Comparison of ENCODE assay signal across 26 cellular contexts in the genomic region with DNA sequence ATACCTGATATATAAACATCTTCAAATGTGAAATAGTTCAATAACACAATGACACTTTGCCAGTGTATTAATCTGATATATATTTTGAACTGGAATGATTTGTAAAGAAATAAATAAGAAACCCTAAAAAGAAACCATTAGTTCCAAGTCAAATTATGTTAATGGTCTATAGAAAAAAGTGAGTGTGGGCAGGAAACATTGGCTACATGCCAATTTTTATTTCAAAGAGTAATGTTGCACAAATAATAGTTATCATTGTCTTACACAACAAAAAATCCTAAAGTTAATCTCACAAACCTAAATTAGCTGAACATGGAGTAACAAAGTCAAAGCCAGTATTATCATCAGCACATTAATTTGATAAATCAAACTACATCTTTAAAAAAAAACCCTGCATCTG. TPM values are rescaled to one million over a fixed set of nuclear protein-coding genes. Genes with fewer than 3 reads are reported as not detected.
DNase-seq lines count a peak whose midpoint lies in the region; ATAC-seq, FAIRE-seq and TF ChIP-seq lines count a peak whose summit lies in the region.
"Had no signal": no experiment of that assay in that cellular context is flagged by ENCODE, and none has a peak within 500 bp of the region (broad histone marks: within the 10 kb centered on the region; RNA-seq: fewer than 3 reads in every experiment).

No MANE protein-coding gene starts in this region.

- H3K27me3 ChIP-seq in HepG2 (ENCODE audit: control insufficient read depth in 1 of 2, insufficient read depth in 2 of 2, low read length in 2 of 2) (no peaks in the 10 kb centered on the region), right lobe of liver (no peaks in the 10 kb centered on the region)
- H3K27me3 ChIP-seq: MG63, SJSA1 had no signal

- POLR2A ChIA-PET in activated CD4-positive, alpha-beta T cell treated with anti-CD3 and anti-CD28 coated beads for 36 hours (lab: Charles Lee) = interaction anchor here (0.7 to 1.0 kb wide), 2 partner anchors 8 to 16 kb away, joined by 4 to 5 read pairs; no protein-coding TSS in a partner anchor
- POLR2A ChIA-PET in HepG2 (lab: Yijun Ruan, JAX) = no interaction called here

- H3K27ac Mint-ChIP-seq in activated CD4-positive, alpha-beta T cell treated with anti-CD3 and anti-CD28 coated beads for 36 hours = peak overlapping the region; percentile 65
- H3K27ac Mint-ChIP-seq: B cell; CD14-positive monocyte; CD8-positive, alpha-beta memory T cell had no signal

- ATAC-seq in activated CD4-positive, alpha-beta T cell treated with anti-CD3 and anti-CD28 coated beads for 36 hours = no peak
- ATAC-seq in HepG2 = no peak
- no peak for ATAC-seq in right lobe of liver

- H3K4me2 ChIP-seq in HepG2 (ENCODE audit: low read depth, low read length) = no peak overlapping the region

- H3K36me3 Mint-ChIP-seq in activated CD4-positive, alpha-beta T cell treated with anti-CD3 and anti-CD28 coated beads for 36 hours (ENCODE audit: low read depth) = peaks cover 39% of the 10 kb centered on the region

- CTCF ChIA-PET in activated CD4-positive, alpha-beta T cell treated with anti-CD3 and anti-CD28 coated beads for 36 hours (lab: Charles Lee) = interaction anchor here (0.8 to 2.6 kb wide), 12 partner anchors 9 to 123 kb away, joined by 3 to 18 read pairs (median 4); no protein-coding TSS in a partner anchor
- CTCF ChIA-PET in HepG2 (lab: Yijun Ruan, JAX; ENCODE audit: low intra/inter-chr PET ratio, low total read pairs) = no interaction called here

- no peak for TF ChIP-seq POLR2A in HepG2 (IDR thresholded peaks at IDR 0.05; ENCODE audit: insufficient read depth in 1 of 2, low read depth in 2 of 2, low read length in 2 of 2)
- TF ChIP-seq POLR2A in right lobe of liver (IDR thresholded peaks at IDR 0.05) = no peak

- no peak overlapping the region for H3K27ac ChIP-seq in HepG2 (ENCODE audit: extremely low read length, insufficient read depth, low read length)
- H3K27ac ChIP-seq in right lobe of liver = no peak overlapping the region
- H3K27ac ChIP-seq: 22Rv1, SJSA1 had no signal

- intact Hi-C loops in activated CD4-positive, alpha-beta T cell treated with anti-CD3 and anti-CD28 coated beads for 36 hours (cut with DNase I, micrococcal nuclease) = loop anchor here in 1 of 2 experiments (5.0 kb wide), 1 partner anchor 35 kb away; no protein-coding TSS in a partner anchor
- intact Hi-C loops in HepG2 (cut with micrococcal nuclease; ENCODE audit: unreplicated experiment) (no loop called here), right lobe of liver (cut with DNase I) (no loop called here)

- peaks cover 35% of the 10 kb centered on the region for H3K4me1 Mint-ChIP-seq in activated CD4-positive, alpha-beta T cell treated with anti-CD3 and anti-CD28 coated beads for 36 hours
- H3K4me1 Mint-ChIP-seq: B cell, CD14-positive monocyte had no signal

- no peak overlapping the region for H2AFZ ChIP-seq in HepG2 (ENCODE audit: low read length)

- H3K79me2 ChIP-seq in HepG2 (ENCODE audit: insufficient read depth, low read length) = peaks cover 4% of the 10 kb centered on the region

- no peak for TF ChIP-seq RAD21 in HepG2 (CRISPR knock-in tag; IDR thresholded peaks at IDR 0.05)

- H3K4me3 ChIP-seq in HepG2 (replicated peaks in 1 of 3; ENCODE audit: insufficient read depth in 1 of 3, low read depth in 2 of 3, low read length in 3 of 3) (no peak overlapping the region), right lobe of liver (no peak overlapping the region)
- H3K4me3 ChIP-seq: MG63, SJSA1 had no signal

- no peak for FAIRE-seq in HepG2 (lab: Jason Lieb, UNC)
- peak; percentile 57 for FAIRE-seq in TTC549 (lab: Jason Lieb, UNC)

- H3K36me3 ChIP-seq in HepG2 (replicated peaks in 1 of 2; ENCODE audit: control insufficient read depth in 1 of 2, insufficient read depth in 2 of 2, low read length in 2 of 2) (peaks cover 4 to 25% of the 10 kb centered on the region in 2 experiments; a peak in 2 of 5 replicates), right lobe of liver (no peaks in the 10 kb centered on the region)

- DNase-seq in NCI-H1105 treated with DMSO at 0.1 percent for 48 hours (lab: John Stamatoyannopoulos, UW) (peak; percentile 44), NCI-H1105 (lab: John Stamatoyannopoulos, UW) (no peak), HepG2 (ENCODE audit: low spot score) (no peak), right lobe of liver (no peak), germinal center (ENCODE audit: low spot score) (no peak)
- no peak for DNase-seq in activated CD4-positive, alpha-beta T cell treated with anti-CD3 and anti-CD28 coated beads for 36 hours
- no peak for DNase-seq in activated CD4-positive, alpha-beta T cell treated with anti-CD3 and anti-CD28 coated beads, Interleukin-2, amount 50 U/mL, for 4 hours
- DNase-seq: Calu3; CD8-positive, alpha-beta memory T cell; DMS153; DND-41; H7; KG1; MG63; NCI-H1436 treated with DMSO at 0.1 percent for 48 hours; NCI-H187 treated with DMSO at 0.1 percent for 48 hours; NCI-H446; NCI-H524 treated with DMSO at 0.1 percent for 48 hours; NCI-H82; Right ventricle myocardium superior; RPMI8226 had no signal

- H3K4me1 ChIP-seq in HepG2 (ENCODE audit: insufficient read depth, low read length) (no peaks in the 10 kb centered on the region), right lobe of liver (no peaks in the 10 kb centered on the region)
- H3K4me1 ChIP-seq: SJSA1 had no signal

- no peak overlapping the region for H3K9ac ChIP-seq in HepG2 (ENCODE audit: insufficient read depth, low read depth, low read length)

- TF ChIP-seq EP300 in HepG2 (IDR thresholded peaks at IDR 0.05; ENCODE audit: low read depth in 2 of 2, low read length in 2 of 2) = no peak
- no peak for TF ChIP-seq EP300 in HepG2 (CRISPR knock-in tag; IDR thresholded peaks at IDR 0.05; ENCODE audit: borderline replicate concordance)

- TF ChIP-seq CTCF in HepG2 (CRISPR knock-in tag; IDR thresholded peaks at IDR 0.05) (no peak), right lobe of liver (IDR thresholded peaks at IDR 0.05) (no peak)

- H3K27me3 Mint-ChIP-seq in activated CD4-positive, alpha-beta T cell treated with anti-CD3 and anti-CD28 coated beads for 36 hours = no peaks in the 10 kb centered on the region
- H3K27me3 Mint-ChIP-seq: B cell; CD8-positive, alpha-beta memory T cell had no signal

- in situ Hi-C loops in HepG2 (cut with HindIII; ENCODE audit: extremely low pct_ligation_motif_present, low pct_unique_long_range_greater_than_20kb) = no loop called here

- no peak overlapping the region for H3K4me3 Mint-ChIP-seq in activated CD4-positive, alpha-beta T cell treated with anti-CD3 and anti-CD28 coated beads for 36 hours
- H3K4me3 Mint-ChIP-seq: B cell; CD14-positive monocyte; CD8-positive, alpha-beta memory T cell had no signal

- BruUV-seq in HepG2 (replicated peaks; lab: Mats Ljungman, UMichigan) = no TSS peak

- no peaks in the 10 kb centered on the region for H3K9me3 ChIP-seq in HepG2 (ENCODE audit: low read length)
- H3K9me3 ChIP-seq in right lobe of liver = no peaks in the 10 kb centered on the region
- H3K9me3 ChIP-seq: MG63, SJSA1 had no signal

- H4K20me1 ChIP-seq in HepG2 (ENCODE audit: insufficient read depth, low read length) = no peaks in the 10 kb centered on the region

- H3K9me3 Mint-ChIP-seq in activated CD4-positive, alpha-beta T cell treated with anti-CD3 and anti-CD28 coated beads for 36 hours (ENCODE audit: low read depth) = peaks cover 7% of the 10 kb centered on the region
- H3K9me3 Mint-ChIP-seq: CD8-positive, alpha-beta memory T cell had no signal

RNA-seq across cellular contexts. Expression of a gene that starts 37.9 kb away (rescaled TPM):
- total RNA-seq in activated CD4-positive, alpha-beta T cell treated with anti-CD3 and anti-CD28 coated beads for 36 hours = 100 to 1,000 TPM; 129 to 149 TPM
- total RNA-seq in HepG2 (2016; rRNA removed; fragmentation: Illumina TruSeq; extraction: Trizol) = not detected in 2 replicates
- not detected in 2 replicates for total RNA-seq in HepG2 (2016; cell fraction: cytosol; rRNA removed; fragmentation: Illumina TruSeq; extraction: Trizol; ENCODE audit: low read depth)
- not detected in 2 replicates for total RNA-seq in HepG2 (2016; cell fraction: insoluble cytoplasmic fraction; rRNA removed; fragmentation: Illumina TruSeq; extraction: Trizol)
- total RNA-seq in HepG2 (2016; cell fraction: membrane; rRNA removed; fragmentation: Illumina TruSeq; extraction: Trizol) = not detected in 2 replicates
- not detected in 2 replicates for total RNA-seq in HepG2 (2016; cell fraction: nucleus; rRNA removed; fragmentation: Illumina TruSeq; extraction: Trizol)
- 0.13 and 0.40 TPM in 2 replicates for polyA plus RNA-seq in HepG2 (2011; rRNA removed)
- polyA plus RNA-seq in HepG2 (2011; cell fraction: cytosol; rRNA removed) = 0.23 and 0.35 TPM in 2 replicates
- polyA plus RNA-seq in HepG2 (2011; cell fraction: nucleus; rRNA removed) = 0.10 TPM in 1 of 2 replicates, not detected in the other
- 0.47 TPM in 1 of 2 replicates, not detected in the other for polyA plus RNA-seq in HepG2 (2012)
- 0.18 and 0.19 TPM in 2 replicates for polyA plus RNA-seq in HepG2 (2016; cell fraction: cytosol; fragmentation: Illumina TruSeq; extraction: Trizol; ENCODE audit: low read depth)
- not detected in 2 replicates for polyA plus RNA-seq in HepG2 (2016; cell fraction: insoluble cytoplasmic fraction; fragmentation: Illumina TruSeq; extraction: Trizol; ENCODE audit: low read depth)
- 0.34 TPM in 1 of 2 replicates, not detected in the other for polyA plus RNA-seq in HepG2 (2016; cell fraction: membrane; fragmentation: Illumina TruSeq; extraction: Trizol; ENCODE audit: low read depth)
- not detected in 2 replicates for polyA plus RNA-seq in HepG2 (2016; cell fraction: nucleus; fragmentation: Illumina TruSeq; extraction: Trizol; ENCODE audit: insufficient read depth, low read depth)
- 0.26 TPM in 1 of 2 replicates, not detected in the other for polyA minus RNA-seq in HepG2 (2011; rRNA and poly(A)+ RNA removed; ENCODE audit: low replicate concordance)
- polyA minus RNA-seq in HepG2 (2011; cell fraction: cytosol; rRNA and poly(A)+ RNA removed) = not detected in 2 replicates
- not detected in 2 replicates for polyA minus RNA-seq in HepG2 (2011; cell fraction: nucleus; rRNA and poly(A)+ RNA removed)
- 1 to 10 TPM in 2 of 6 experiments, under 1 TPM in 1, not detected in 3; 0.68 to 2.7 (median 1.2) TPM for total RNA-seq in right lobe of liver

RNA-seq across cellular contexts. Expression of a gene that starts 54.0 kb away (rescaled TPM):
- total RNA-seq in activated CD4-positive, alpha-beta T cell treated with anti-CD3 and anti-CD28 coated beads for 36 hours = 10 to 100 TPM; 39.2 to 40.9 TPM
- total RNA-seq in HepG2 (2016; rRNA removed; fragmentation: Illumina TruSeq; extraction: Trizol) (77.4 and 119 TPM in 2 replicates), right lobe of liver (10 to 100 TPM; 13.3 to 26.5 (median 16.2) TPM)
- 16.8 and 20.7 TPM in 2 replicates for total RNA-seq in HepG2 (2016; cell fraction: cytosol; rRNA removed; fragmentation: Illumina TruSeq; extraction: Trizol; ENCODE audit: low read depth)
- 80.4 and 129 TPM in 2 replicates for total RNA-seq in HepG2 (2016; cell fraction: insoluble cytoplasmic fraction; rRNA removed; fragmentation: Illumina TruSeq; extraction: Trizol)
- 30.7 and 36.3 TPM in 2 replicates for total RNA-seq in HepG2 (2016; cell fraction: membrane; rRNA removed; fragmentation: Illumina TruSeq; extraction: Trizol)
- total RNA-seq in HepG2 (2016; cell fraction: nucleus; rRNA removed; fragmentation: Illumina TruSeq; extraction: Trizol) = 44.8 and 46.6 TPM in 2 replicates
- 26.4 and 34.5 TPM in 2 replicates for polyA plus RNA-seq in HepG2 (2011; rRNA removed)
- polyA plus RNA-seq in HepG2 (2011; cell fraction: cytosol; rRNA removed) = 24.3 and 36.8 TPM in 2 replicates
- polyA plus RNA-seq in HepG2 (2011; cell fraction: nucleus; rRNA removed) = 20.4 and 20.6 TPM in 2 replicates
- polyA plus RNA-seq in HepG2 (2012) = 22.1 and 33.9 TPM in 2 replicates
- polyA plus RNA-seq in HepG2 (2016; cell fraction: cytosol; fragmentation: Illumina TruSeq; extraction: Trizol; ENCODE audit: low read depth) = 8.7 and 9.3 TPM in 2 replicates
- 103 and 108 TPM in 2 replicates for polyA plus RNA-seq in HepG2 (2016; cell fraction: insoluble cytoplasmic fraction; fragmentation: Illumina TruSeq; extraction: Trizol; ENCODE audit: low read depth)
- polyA plus RNA-seq in HepG2 (2016; cell fraction: membrane; fragmentation: Illumina TruSeq; extraction: Trizol; ENCODE audit: low read depth) = 15.8 and 17.8 TPM in 2 replicates
- 38.2 and 40.5 TPM in 2 replicates for polyA plus RNA-seq in HepG2 (2016; cell fraction: nucleus; fragmentation: Illumina TruSeq; extraction: Trizol; ENCODE audit: insufficient read depth, low read depth)
- polyA minus RNA-seq in HepG2 (2011; rRNA and poly(A)+ RNA removed; ENCODE audit: low replicate concordance) = 15.7 and 18.6 TPM in 2 replicates
- 20.8 and 22.2 TPM in 2 replicates for polyA minus RNA-seq in HepG2 (2011; cell fraction: cytosol; rRNA and poly(A)+ RNA removed)
- 49.3 and 52.6 TPM in 2 replicates for polyA minus RNA-seq in HepG2 (2011; cell fraction: nucleus; rRNA and poly(A)+ RNA removed)

RNA-seq across cellular contexts. Expression of a gene that starts 54.1 kb away (rescaled TPM):
- total RNA-seq in activated CD4-positive, alpha-beta T cell treated with anti-CD3 and anti-CD28 coated beads for 36 hours = 10 to 100 TPM; 13.8 to 15.2 TPM
- 8.6 and 10.7 TPM in 2 replicates for total RNA-seq in HepG2 (2016; rRNA removed; fragmentation: Illumina TruSeq; extraction: Trizol)
- total RNA-seq in HepG2 (2016; cell fraction: cytosol; rRNA removed; fragmentation: Illumina TruSeq; extraction: Trizol; ENCODE audit: low read depth) = 1.1 and 1.7 TPM in 2 replicates
- total RNA-seq in HepG2 (2016; cell fraction: insoluble cytoplasmic fraction; rRNA removed; fragmentation: Illumina TruSeq; extraction: Trizol) = 7.9 and 9.4 TPM in 2 replicates
- total RNA-seq in HepG2 (2016; cell fraction: membrane; rRNA removed; fragmentation: Illumina TruSeq; extraction: Trizol) = 3.5 and 5.2 TPM in 2 replicates
- total RNA-seq in HepG2 (2016; cell fraction: nucleus; rRNA removed; fragmentation: Illumina TruSeq; extraction: Trizol) = 6.4 and 7.0 TPM in 2 replicates
- 6.9 and 7.3 TPM in 2 replicates for polyA plus RNA-seq in HepG2 (2011; rRNA removed)
- 3.9 and 5.7 TPM in 2 replicates for polyA plus RNA-seq in HepG2 (2011; cell fraction: cytosol; rRNA removed)
- 4.0 and 5.4 TPM in 2 replicates for polyA plus RNA-seq in HepG2 (2011; cell fraction: nucleus; rRNA removed)
- 7.4 and 7.5 TPM in 2 replicates for polyA plus RNA-seq in HepG2 (2012)
- 1.7 and 2.9 TPM in 2 replicates for polyA plus RNA-seq in HepG2 (2016; cell fraction: cytosol; fragmentation: Illumina TruSeq; extraction: Trizol; ENCODE audit: low read depth)
- 10.3 and 10.7 TPM in 2 replicates for polyA plus RNA-seq in HepG2 (2016; cell fraction: insoluble cytoplasmic fraction; fragmentation: Illumina TruSeq; extraction: Trizol; ENCODE audit: low read depth)
- 3.3 and 4.1 TPM in 2 replicates for polyA plus RNA-seq in HepG2 (2016; cell fraction: membrane; fragmentation: Illumina TruSeq; extraction: Trizol; ENCODE audit: low read depth)
- polyA plus RNA-seq in HepG2 (2016; cell fraction: nucleus; fragmentation: Illumina TruSeq; extraction: Trizol; ENCODE audit: insufficient read depth, low read depth) = 6.2 and 8.3 TPM in 2 replicates
- polyA minus RNA-seq in HepG2 (2011; rRNA and poly(A)+ RNA removed; ENCODE audit: low replicate concordance) = 2.8 and 5.4 TPM in 2 replicates
- polyA minus RNA-seq in HepG2 (2011; cell fraction: cytosol; rRNA and poly(A)+ RNA removed) = 2.6 and 5.8 TPM in 2 replicates
- polyA minus RNA-seq in HepG2 (2011; cell fraction: nucleus; rRNA and poly(A)+ RNA removed) = 12.6 and 17.0 TPM in 2 replicates
- total RNA-seq in right lobe of liver = 1 to 10 TPM; 6.0 to 9.3 (median 6.6) TPM

Comparison
In these comparisons a context has a peak if more than half of its experiments do, and no peak if none do; other contexts are left out.
1. RNA of a gene that starts 37.9 kb away (total RNA-seq): 129 to 149 TPM in activated CD4-positive, alpha-beta T cell treated with anti-CD3 and anti-CD28 coated beads for 36 hours; 0.68 to 2.7 TPM in right lobe of liver and not detected in HepG2; every median in the first group is over 10 times any median in the second.